ENCODE assay signal across 24 cellular contexts in genomic region chr5:102036927-102037326, GRCh38.
"Had no signal": no experiment of that assay in that cellular context is flagged by ENCODE, and none has a peak within 500 bp of the region (broad histone marks: within the 10 kb centered on the region; RNA-seq: fewer than 3 reads in every experiment).

No MANE protein-coding gene starts in this region.

- H3K27ac ChIP-seq: KMS-11, SK-N-MC, VCaP had no signal

- H3K9ac ChIP-seq: KMS-11 had no signal

- H3K36me3 ChIP-seq: MG63 had no signal

- DNase-seq: activated CD4-positive, alpha-beta memory T cell treated with anti-CD3 and anti-CD28 coated beads for 36 hours; activated CD4-positive, alpha-beta T cell treated with anti-CD3 and anti-CD28 coated beads, Interleukin-2, amount 10 ng/mL, durations not matched to agents 7 days and 5 days; activated CD4-positive, CD25-positive, alpha-beta regulatory T cell; activated CD8-positive, alpha-beta memory T cell treated with anti-CD3 and anti-CD28 coated beads for 24 hours; activated gamma-delta T cell; activated naive CD4-positive, alpha-beta T cell treated with anti-CD3 and anti-CD28 coated beads for 36 hours; activated T-cell treated with anti-CD3 and anti-CD28 coated beads, Interleukin-2, amount 50 U/mL, for 48 hours; cerebellar nuclear complex; MG63; MV-4-11; NCI-H1092 treated with DMSO at 0.1 percent for 48 hours; NCI-H1417 treated with DMSO at 0.1 percent for 48 hours; NCI-H187; NCI-H2081; NCI-H510A treated with DMSO at 0.1 percent for 48 hours; NCI-H748 treated with DMSO at 0.1 percent for 48 hours; SIG-M5; T-cell; T-helper 2 cell; T1000 had no signal

- H3K4me3 ChIP-seq: MG63, SK-N-MC had no signal

- H3K9me3 ChIP-seq: MG63 had no signal

- ATAC-seq: activated T-helper 17 cell treated with anti-CD3 and anti-CD28 coated beads, Interleukin-2, amount 50 U/mL, for 72 hours; T-cell had no signal

- H3K27me3 ChIP-seq: MG63 had no signal

- H3K4me2 ChIP-seq: KMS-11 had no signal
